8 cellular contexts compared by ENCODE assay signal in genomic region chr2:221572180-221572820, GRCh38. TPM values are rescaled to one million over a fixed set of nuclear protein-coding genes. Genes with fewer than 3 reads are reported as not detected.
DNase-seq lines count a peak whose midpoint lies in the region; ATAC-seq and TF ChIP-seq lines count a peak whose summit lies in the region.

Gene EPHA4, minus strand, starts transcription at chr2:221572304. Its CDS starts 56 bp downstream, at chr2:221572248.

- H3K27me3 Mint-ChIP-seq in Calu3 (ENCODE audit: unreplicated experiment) = peaks cover 28% of the 10 kb centered on the region
- H3K27me3 Mint-ChIP-seq in natural killer cell treated with Interleukin-12 subunit alpha and Interleukin-12 subunit beta and Interleukin-15 and Interleukin-18, amount 100 ng/mL, for 72 hours = peaks cover 34 to 63% of the 10 kb centered on the region in 2 donors

- H3K36me3 ChIP-seq in HUES6 (ENCODE audit: control insufficient read depth, insufficient read depth, low read length) = no peaks in the 10 kb centered on the region

- H3K4me3 Mint-ChIP-seq in Calu3 (ENCODE audit: low read depth, unreplicated experiment) = peak within 1 kb of the TSS; percentile 99
- H3K4me3 Mint-ChIP-seq in natural killer cell treated with Interleukin-12 subunit alpha and Interleukin-12 subunit beta and Interleukin-15 and Interleukin-18, amount 100 ng/mL, for 72 hours = peak within 1 kb of the TSS; percentile 96

- peak within 1 kb of the TSS; percentile 32; the same call in 1 of the 2 replicates for H3K27ac ChIP-seq in HUES6 (ENCODE audit: low read depth, low read length)

- TF ChIP-seq CTCF in Calu3 (IDR thresholded peaks at IDR 0.05; ENCODE audit: unreplicated experiment) (peak; percentile 26), fibroblast of the aortic adventitia (IDR thresholded peaks at IDR 0.05; ENCODE audit: insufficient read depth, low read length) (peak; percentile 19)

- CTCF ChIA-PET in Calu3 (lab: Charles Lee) = interaction anchor here (1.9 kb wide), 1 partner anchor 128 kb away, joined by 6 read pairs; no protein-coding TSS in a partner anchor

- H3K9me3 ChIP-seq in HUES6 (ENCODE audit: control insufficient read depth, insufficient read depth, low read depth, low read length) = no peaks in the 10 kb centered on the region

- H3K27me3 ChIP-seq in HUES6 (ENCODE audit: control insufficient read depth, insufficient read depth, low read length) = peaks cover 48% of the 10 kb centered on the region

- H3K9me3 Mint-ChIP-seq in Calu3 (ENCODE audit: low read depth, unreplicated experiment) = no peaks in the 10 kb centered on the region
- H3K9me3 Mint-ChIP-seq in natural killer cell treated with Interleukin-12 subunit alpha and Interleukin-12 subunit beta and Interleukin-15 and Interleukin-18, amount 100 ng/mL, for 72 hours = no peaks in the 10 kb centered on the region

- peaks cover 36% of the 10 kb centered on the region for H3K36me3 Mint-ChIP-seq in Calu3 (ENCODE audit: insufficient read depth, unreplicated experiment)
- peaks cover 5% of the 10 kb centered on the region for H3K36me3 Mint-ChIP-seq in natural killer cell treated with Interleukin-12 subunit alpha and Interleukin-12 subunit beta and Interleukin-15 and Interleukin-18, amount 100 ng/mL, for 72 hours

- H3K9ac ChIP-seq in HUES6 (ENCODE audit: low read length) = peak within 1 kb of the TSS; percentile 83

- DNase-seq in Calu3 = peak; percentile 92
- peak; percentile 60 for DNase-seq in RPMI8226
- DNase-seq in activated gamma-delta T cell (lab: John Stamatoyannopoulos, UW) = peak; percentile 84
- peak; percentile 82 for DNase-seq in fibroblast of the aortic adventitia (ENCODE audit: low read depth)
- peak; percentile 90 for DNase-seq in natural killer cell treated with Interleukin-12 subunit alpha and Interleukin-12 subunit beta and Interleukin-15 and Interleukin-18, amount 100 ng/mL, for 72 hours (ENCODE audit: low spot score)
- DNase-seq in stimulated activated naive CD4-positive, alpha-beta T cell (lab: John Stamatoyannopoulos, UW) = peak; percentile 74 to 88 (median 81)

- H3K4me1 Mint-ChIP-seq in Calu3 (ENCODE audit: low read depth, unreplicated experiment) = peaks cover 23% of the 10 kb centered on the region
- peaks cover 28 to 30% of the 10 kb centered on the region in 2 donors for H3K4me1 Mint-ChIP-seq in natural killer cell treated with Interleukin-12 subunit alpha and Interleukin-12 subunit beta and Interleukin-15 and Interleukin-18, amount 100 ng/mL, for 72 hours (ENCODE audit: low read depth in 2 of 2)

- H3K4me3 ChIP-seq in HUES6 (ENCODE audit: low read depth, low read length) (peak within 1 kb of the TSS; percentile 73), fibroblast of the aortic adventitia (ENCODE audit: low read depth, low read length) (peak within 1 kb of the TSS; percentile 89)

- ATAC-seq in GM21526 (IDR thresholded peaks at IDR 0.05; ENCODE audit: low FRiP score, unreplicated experiment) = peak; percentile 95
- ATAC-seq in natural killer cell treated with Interleukin-12 subunit alpha and Interleukin-12 subunit beta and Interleukin-15 and Interleukin-18, amount 100 ng/mL, for 72 hours = peak; percentile 97

- BruUV-seq in Calu3 (replicated peaks; lab: Mats Ljungman, UMichigan) = no TSS peak

- peak within 1 kb of the TSS; percentile 90 for H3K27ac Mint-ChIP-seq in Calu3 (ENCODE audit: unreplicated experiment)
- H3K27ac Mint-ChIP-seq in natural killer cell treated with Interleukin-12 subunit alpha and Interleukin-12 subunit beta and Interleukin-15 and Interleukin-18, amount 100 ng/mL, for 72 hours = peak within 1 kb of the TSS; percentile 16 to 88

- intact Hi-C loops in Calu3 (cut with micrococcal nuclease; ENCODE audit: unreplicated experiment) = loop anchor here (5.0 to 10.0 kb wide), 3 partner anchors 140 to 400 kb away; no protein-coding TSS in a partner anchor

- peaks cover 28% of the 10 kb centered on the region for H3K4me1 ChIP-seq in HUES6 (ENCODE audit: control insufficient read depth, insufficient read depth, low read length)

RNA-seq across cellular contexts. Expression of gene EPHA4, which starts in this region (rescaled TPM):
- total RNA-seq in Calu3 (2022) = 2.8 and 3.2 TPM in 2 replicates
- 13.9 and 26.7 TPM in 2 replicates for total RNA-seq in fibroblast of the aortic adventitia (ENCODE audit: low replicate concordance)
- total RNA-seq in natural killer cell treated with Interleukin-12 subunit alpha and Interleukin-12 subunit beta and Interleukin-15 and Interleukin-18, amount 100 ng/mL, for 72 hours = 10 to 100 TPM in 1 of 2 donors, 1 to 10 TPM in 1; 9.7 to 20.7 TPM

Comparison
In these comparisons a context has a peak if more than half of its experiments do, and no peak if none do; other contexts are left out.
1. Peak in every context shown above with its lines: DNase-seq, ATAC-seq, H3K4me3 ChIP-seq and H3K27ac ChIP-seq.